Comparison of ENCODE assay signal across 21 cellular contexts in genomic region chr5:1439388-1440097, GRCh38. TPM values are rescaled to one million over a fixed set of nuclear protein-coding genes. Genes with fewer than 3 reads are reported as not detected.
"Had no signal": no experiment of that assay in that cellular context is flagged by ENCODE, and none has a peak within 500 bp of the region (broad histone marks: within the 10 kb centered on the region; RNA-seq: fewer than 3 reads in every experiment).

No MANE protein-coding gene starts in this region.

- DNase-seq: activated CD4-positive, alpha-beta memory T cell treated with anti-CD3 and anti-CD28 coated beads, Interleukin-2, amount 10 ng/mL, durations not matched to agents 7 days and 5 days; activated CD4-positive, alpha-beta T cell treated with anti-CD3 and anti-CD28 coated beads, Interleukin-2, amount 10 ng/mL, durations not matched to agents 24 days and 14 days; activated naive CD4-positive, alpha-beta T cell treated with anti-CD3 and anti-CD28 coated beads, Interleukin-2, amount 50 U/mL, for 16 hours; activated naive CD8-positive, alpha-beta T cell treated with anti-CD3 and anti-CD28 coated beads, Interleukin-2, amount 50 U/mL, for 24 hours; dermis blood vessel endothelial cell; effector memory CD4-positive, alpha-beta T cell; hypothalamus; left ventricle myocardium superior; mammary epithelial cell; midbrain; nephron progenitor cell; nucleus accumbens; sigmoid colon; stimulated activated CD4-positive, alpha-beta T cell treated with anti-CD3 and anti-CD28 coated beads, Interleukin-2, amount 100 ng/mL, for 48 hours; stimulated activated CD8-positive, alpha-beta memory T cell treated with anti-CD3 and anti-CD28 coated beads, Interleukin-4, amount 100 ng/mL, for 48 hours; stimulated activated naive B cell treated with anti-CD40 and anti-IgM and Interleukin-4, amounts not matched to agents 10 μg/mL and 1 μg/mL and 100 μg/mL, for 72 hours; testis had no signal

- H3K4me3 ChIP-seq: sigmoid colon, testis, upper lobe of left lung had no signal

- H3K4me3 Mint-ChIP-seq: activated CD4-positive, alpha-beta memory T cell treated with anti-CD3 and anti-CD28 coated beads, Interleukin-2, amount 10 ng/mL, durations not matched to agents 7 days and 5 days; activated CD4-positive, alpha-beta T cell treated with anti-CD3 and anti-CD28 coated beads, Interleukin-2, amount 10 ng/mL, durations not matched to agents 24 days and 14 days; activated naive CD8-positive, alpha-beta T cell treated with anti-CD3 and anti-CD28 coated beads, Interleukin-2, amount 50 U/mL, for 24 hours; nephron progenitor cell; stimulated activated naive B cell treated with anti-CD40 and anti-IgM and Interleukin-4, amounts not matched to agents 10 μg/mL and 1 μg/mL and 100 μg/mL, for 72 hours had no signal

- ATAC-seq: activated naive CD8-positive, alpha-beta T cell treated with anti-CD3 and anti-CD28 coated beads, Interleukin-2, amount 50 U/mL, for 24 hours; esophagus mucosa; left ventricle myocardium superior; stimulated activated naive B cell treated with anti-CD40 and anti-IgM and Interleukin-4, amounts not matched to agents 10 μg/mL and 1 μg/mL and 100 μg/mL, for 72 hours had no signal

- H3K27ac Mint-ChIP-seq: activated CD4-positive, alpha-beta memory T cell treated with anti-CD3 and anti-CD28 coated beads, Interleukin-2, amount 10 ng/mL, durations not matched to agents 7 days and 5 days; activated CD4-positive, alpha-beta T cell treated with anti-CD3 and anti-CD28 coated beads, Interleukin-2, amount 10 ng/mL, durations not matched to agents 24 days and 14 days; activated naive CD8-positive, alpha-beta T cell treated with anti-CD3 and anti-CD28 coated beads, Interleukin-2, amount 50 U/mL, for 24 hours; nephron progenitor cell; stimulated activated naive B cell treated with anti-CD40 and anti-IgM and Interleukin-4, amounts not matched to agents 10 μg/mL and 1 μg/mL and 100 μg/mL, for 72 hours had no signal

- H3K27me3 ChIP-seq: testis had no signal

- H3K4me1 ChIP-seq: testis had no signal

- H3K4me1 Mint-ChIP-seq: activated CD4-positive, alpha-beta memory T cell treated with anti-CD3 and anti-CD28 coated beads, Interleukin-2, amount 10 ng/mL, durations not matched to agents 7 days and 5 days; activated CD4-positive, alpha-beta T cell treated with anti-CD3 and anti-CD28 coated beads, Interleukin-2, amount 10 ng/mL, durations not matched to agents 24 days and 14 days had no signal

- H3K9me3 ChIP-seq: sigmoid colon, testis, upper lobe of left lung had no signal

- H3K36me3 ChIP-seq: sigmoid colon, upper lobe of left lung had no signal

- H3K27ac ChIP-seq: sigmoid colon, testis, upper lobe of left lung had no signal

RNA-seq across cellular contexts. Expression of gene SLC6A3, which starts 5.7 kb away (rescaled TPM):
- total RNA-seq: activated CD4-positive, alpha-beta memory T cell treated with anti-CD3 and anti-CD28 coated beads, Interleukin-2, amount 10 ng/mL, durations not matched to agents 7 days and 5 days; activated CD4-positive, alpha-beta T cell treated with anti-CD3 and anti-CD28 coated beads, Interleukin-2, amount 10 ng/mL, durations not matched to agents 24 days and 14 days; dermis blood vessel endothelial cell; endothelial cell of umbilical vein; frontal cortex; left ventricle myocardium superior; mammary epithelial cell; sigmoid colon had no signal
- polyA plus RNA-seq: endothelial cell of umbilical vein, mammary epithelial cell had no signal
